Comparison of ENCODE assay signal across 21 cellular contexts in the genomic region with DNA sequence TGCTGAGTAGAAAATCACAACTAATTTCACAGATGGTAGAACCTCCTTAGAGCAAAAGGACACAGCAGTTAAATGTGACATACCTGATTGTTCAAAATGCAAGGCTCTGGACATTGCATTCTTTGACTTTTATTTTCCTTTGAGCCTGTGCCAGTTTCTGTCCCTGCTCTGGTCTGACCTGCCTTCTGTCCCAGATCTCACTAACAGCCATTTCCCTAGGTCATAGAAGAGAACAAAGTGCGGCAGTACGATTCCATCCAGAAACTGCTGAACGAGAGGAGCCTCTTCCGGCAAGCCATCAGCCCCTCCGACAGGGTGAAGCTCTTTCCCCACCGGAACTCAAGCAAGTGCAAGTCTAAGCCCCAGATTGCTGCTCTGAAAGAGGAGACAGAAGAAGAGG.
DNase-seq lines count a peak whose midpoint lies in the region; TF ChIP-seq lines count a peak whose summit lies in the region.
"Had no signal": no experiment of that assay in that cellular context is flagged by ENCODE, and none has a peak within 500 bp of the region (broad histone marks: within the 10 kb centered on the region; RNA-seq: fewer than 3 reads in every experiment).

No MANE protein-coding gene starts in this region.

- intact Hi-C loops in Caco-2 (cut with micrococcal nuclease; ENCODE audit: unreplicated experiment), result loop anchor here (1.0 to 10.0 kb wide), 2 partner anchors 49 to 1692 kb away; no protein-coding TSS in a partner anchor
- intact Hi-C loops in PC-9 (cut with micrococcal nuclease; ENCODE audit: unreplicated experiment), result loop anchor here (2.0 kb wide), 1 partner anchor 84 kb away; no protein-coding TSS in a partner anchor

- no peak overlapping the region for H3K27ac ChIP-seq in PC-9
- peak overlapping the region; percentile 28 for H3K27ac ChIP-seq in epithelial cell of prostate
- no peak overlapping the region for H3K27ac ChIP-seq in trophoblast cell (ENCODE audit: low read depth, low read length)
- H3K27ac ChIP-seq in substantia nigra (ENCODE audit: low read depth, low read length, poor library complexity, severe bottlenecking), result no peak overlapping the region

- CTCF ChIA-PET in Caco-2 (lab: Charles Lee), result interaction anchor here (1.1 kb wide), 1 partner anchor 49 kb away, joined by 3 read pairs; no protein-coding TSS in a partner anchor
- CTCF ChIA-PET in PC-9 (lab: Charles Lee), result no interaction called here

- no peaks in the 10 kb centered on the region for H3K27me3 Mint-ChIP-seq in Caco-2 (ENCODE audit: insufficient read depth, unreplicated experiment)
- H3K27me3 Mint-ChIP-seq: B cell had no signal

- no CpG with 5 or more reads among the region's 6 CpGs for whole genome bisulfite sequencing in trophoblast cell (ENCODE audit: extremely low coverage, insufficient coverage, insufficient read length)

- TF ChIP-seq CTCF in Caco-2 (IDR thresholded peaks at IDR 0.05; ENCODE audit: insufficient read depth in 1 of 2, low read depth in 1 of 2, low read length in 1 of 2, severe bottlenecking in 1 of 2, unreplicated experiment in 1 of 2) (no peak), PC-9 (conservative IDR thresholded peaks at IDR 0.05) (no peak)

- H2BK12ac ChIP-seq in trophoblast cell (ENCODE audit: low read length), result peak overlapping the region; percentile 99

- H3K4me3 ChIP-seq in Caco-2 (ENCODE audit: low read depth, low read length), result no peak overlapping the region
- H3K4me3 ChIP-seq in PC-9, result no peak overlapping the region
- H3K4me3 ChIP-seq in trophoblast cell (ENCODE audit: low read depth, low read length), result no peak overlapping the region
- H3K4me3 ChIP-seq: K562 had no signal

- no peak overlapping the region for H3K9ac ChIP-seq in trophoblast cell (ENCODE audit: low read length)
- H3K9ac ChIP-seq: SK-N-SH had no signal

- peak overlapping the region; percentile 16 for H4K8ac ChIP-seq in trophoblast cell (ENCODE audit: low read depth, low read length)

- no peaks in the 10 kb centered on the region for H3K9me3 ChIP-seq in Caco-2
- no peaks in the 10 kb centered on the region for H3K9me3 ChIP-seq in PC-9 (ENCODE audit: insufficient read depth, low read depth)
- H3K9me3 ChIP-seq in trophoblast cell (ENCODE audit: insufficient read depth, low read depth, low read length), result no peaks in the 10 kb centered on the region
- H3K9me3 ChIP-seq: SK-N-SH had no signal

- no peaks in the 10 kb centered on the region for H3F3A ChIP-seq in PC-9 (ENCODE audit: insufficient read depth, low read depth)

- no peak overlapping the region for H4K12ac ChIP-seq in trophoblast cell (ENCODE audit: low read depth, low read length)

- H3K79me1 ChIP-seq in trophoblast cell (ENCODE audit: low read length), result peaks cover 7% of the 10 kb centered on the region

- peak overlapping the region; percentile 93 for H4K91ac ChIP-seq in trophoblast cell (ENCODE audit: low read depth, low read length)

- H3K4ac ChIP-seq in trophoblast cell (ENCODE audit: low read depth, low read length), result peak overlapping the region; percentile 52

- H3K23ac ChIP-seq in trophoblast cell (ENCODE audit: low read length), result no peak overlapping the region

- peaks cover 8% of the 10 kb centered on the region for H3K9me3 Mint-ChIP-seq in Caco-2 (ENCODE audit: unreplicated experiment)

- H3K36me3 ChIP-seq in Caco-2 (ENCODE audit: control insufficient read depth, insufficient read depth, low read length), result peaks cover 7% of the 10 kb centered on the region
- H3K36me3 ChIP-seq in PC-9 (ENCODE audit: low read depth), result no peaks in the 10 kb centered on the region
- H3K36me3 ChIP-seq in trophoblast cell (ENCODE audit: control insufficient read depth in 1 of 2, insufficient read depth in 2 of 2, low read length in 2 of 2), result no peaks in the 10 kb centered on the region

- H3K4me3 Mint-ChIP-seq in Caco-2 (ENCODE audit: unreplicated experiment), result peak overlapping the region; percentile 42
- H3K4me3 Mint-ChIP-seq: B cell, CD14-positive monocyte, HFFc6 had no signal

- peaks cover 87% of the 10 kb centered on the region for H3K36me3 Mint-ChIP-seq in Caco-2 (ENCODE audit: insufficient read depth, unreplicated experiment)
- H3K36me3 Mint-ChIP-seq: CD14-positive monocyte had no signal

- H3K27ac Mint-ChIP-seq in Caco-2 (ENCODE audit: unreplicated experiment), result peak overlapping the region; percentile 95
- H3K27ac Mint-ChIP-seq: B cell, CD14-positive monocyte, HFFc6 had no signal

- H3K4me2 ChIP-seq in PC-9 (no peak overlapping the region), trophoblast cell (ENCODE audit: low read length) (no peak overlapping the region)
- H3K4me2 ChIP-seq: SK-N-SH had no signal

- no peak for DNase-seq in Caco-2
- DNase-seq in PC-9, result no peak
- no peak for DNase-seq in epithelial cell of prostate (ENCODE audit: low read depth, low spot score)
- DNase-seq in trophoblast cell, result no peak
- no peak for DNase-seq in LoVo (ENCODE audit: low spot score)
- no peak for DNase-seq in substantia nigra (lab: John Stamatoyannopoulos, UW)
- no peak for DNase-seq in NCI-H1092 treated with DMSO at 0.1 percent for 48 hours (lab: John Stamatoyannopoulos, UW)
- no peak for DNase-seq in stimulated activated naive CD4-positive, alpha-beta T cell (lab: John Stamatoyannopoulos, UW)
- DNase-seq: DMS79, H7, HFFc6, NCI-H1105 treated with DMSO at 0.1 percent for 48 hours, NCI-H2081, NCI-H2171 treated with DMSO at 0.1 percent for 48 hours, NCI-H524 treated with DMSO at 0.1 percent for 48 hours, NCI-H82, SHP77, SK-N-SH had no signal

- H2BK5ac ChIP-seq in trophoblast cell (ENCODE audit: low read depth, low read length, poor library complexity), result peak overlapping the region; percentile 57

- H3K79me2 ChIP-seq in PC-9 (ENCODE audit: low read depth) (no peaks in the 10 kb centered on the region), trophoblast cell (ENCODE audit: control insufficient read depth, insufficient read depth, low read length, poor library complexity) (peaks cover 3% of the 10 kb centered on the region)

- H2AK5ac ChIP-seq in trophoblast cell (ENCODE audit: low read length), result peak overlapping the region; percentile 97

- H3K18ac ChIP-seq in trophoblast cell (ENCODE audit: low read length), result peak overlapping the region; percentile 82

- POLR2A ChIA-PET in Caco-2 (lab: Charles Lee), result no interaction called here
- POLR2A ChIA-PET in PC-9 (lab: Charles Lee; ENCODE audit: unreplicated experiment), result interaction anchor here (0.7 kb wide), 1 partner anchor 191 kb away, joined by 5 read pairs; no protein-coding TSS in a partner anchor

- BruUV-seq in Caco-2 (replicated peaks; lab: Mats Ljungman, UMichigan), result no TSS peak
- TSS peak; percentile 54 for BruUV-seq in PC-9 (replicated peaks; lab: Mats Ljungman, UMichigan)

- H2BK120ac ChIP-seq in trophoblast cell (ENCODE audit: insufficient read depth, low read length, poor library complexity), result peak overlapping the region; percentile 85

- H3K27me3 ChIP-seq in Caco-2 (replicated peaks; ENCODE audit: control insufficient read depth, insufficient read depth, low read length) (no peaks in the 10 kb centered on the region), PC-9 (ENCODE audit: insufficient read depth, low read depth) (no peaks in the 10 kb centered on the region), trophoblast cell (ENCODE audit: insufficient read depth, low read length) (no peaks in the 10 kb centered on the region)

- peak overlapping the region; percentile 73 for H3K14ac ChIP-seq in trophoblast cell (ENCODE audit: low read length)

- no peaks in the 10 kb centered on the region for H3K9me2 ChIP-seq in PC-9 (ENCODE audit: insufficient read depth)

- H4K20me1 ChIP-seq in PC-9 (ENCODE audit: insufficient read depth), result no peaks in the 10 kb centered on the region

- H3K4me1 ChIP-seq in Caco-2 (peaks cover 57% of the 10 kb centered on the region), PC-9 (replicated peaks; ENCODE audit: insufficient read depth) (peaks cover 8% of the 10 kb centered on the region), trophoblast cell (ENCODE audit: control insufficient read depth in 1 of 2, insufficient read depth in 2 of 2, low read length in 2 of 2) (peaks cover 5 to 14% of the 10 kb centered on the region in 2 experiments)

- H3K4me1 Mint-ChIP-seq in Caco-2 (ENCODE audit: low read depth, unreplicated experiment), result peaks cover 64% of the 10 kb centered on the region
- H3K4me1 Mint-ChIP-seq: B cell, CD14-positive monocyte had no signal

- H2AFZ ChIP-seq in PC-9 (no peak overlapping the region), trophoblast cell (ENCODE audit: insufficient read depth, low read length, poor library complexity) (no peak overlapping the region)
